ENCODE assay signal across 7 cellular contexts in the genomic region with DNA sequence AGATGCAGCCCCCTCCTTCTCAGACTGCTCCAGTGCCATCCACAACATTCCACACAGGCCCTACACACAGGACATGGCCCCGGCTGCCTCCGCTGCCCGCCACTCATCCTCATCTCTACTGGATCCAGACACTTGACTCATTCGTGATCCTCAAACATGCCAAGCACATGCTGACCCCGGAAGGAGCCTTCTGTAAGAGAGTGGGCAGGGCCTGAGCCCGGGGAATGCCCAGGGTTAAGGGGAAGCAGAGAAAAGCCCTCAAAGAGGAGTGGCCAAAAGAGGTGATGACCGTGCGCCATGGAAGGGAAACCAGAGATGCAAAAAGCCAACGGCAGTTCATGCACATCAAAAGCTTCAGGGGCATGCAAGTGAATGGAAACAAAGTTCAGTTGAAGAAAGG. TPM values are rescaled to one million over a fixed set of nuclear protein-coding genes. Genes with fewer than 3 reads are reported as not detected.
A peak's percentile ranks its signal among the peaks of the same experiment; 100 is the strongest.
DNase-seq lines count a peak whose midpoint lies in the region; ATAC-seq and TF ChIP-seq lines count a peak whose summit lies in the region.

No MANE protein-coding gene starts in this region.

- H3K27ac Mint-ChIP-seq in stimulated activated memory B cell treated with anti-CD40 and anti-IgM and Interleukin-4, amounts not matched to agents 10 μg/mL and 1 μg/mL and 100 μg/mL, for 72 hours = peak overlapping the region; percentile 72

- H3K27me3 Mint-ChIP-seq in stimulated activated memory B cell treated with anti-CD40 and anti-IgM and Interleukin-4, amounts not matched to agents 10 μg/mL and 1 μg/mL and 100 μg/mL, for 72 hours = no peaks in the 10 kb centered on the region

- DNase-seq in activated naive CD4-positive, alpha-beta T cell treated with anti-CD3 and anti-CD28 coated beads, Interleukin-2, amount 50 U/mL, for 16 hours = peak; percentile 28
- DNase-seq in BE2C = no peak
- DNase-seq in GDM1 (lab: John Stamatoyannopoulos, UW) = no peak
- DNase-seq in HCEC 1CT = no peak

- no peaks in the 10 kb centered on the region for H3K36me3 ChIP-seq in BE2C

- peaks cover 97% of the 10 kb centered on the region for H3K36me3 Mint-ChIP-seq in stimulated activated memory B cell treated with anti-CD40 and anti-IgM and Interleukin-4, amounts not matched to agents 10 μg/mL and 1 μg/mL and 100 μg/mL, for 72 hours

- no peaks in the 10 kb centered on the region for H3K27me3 ChIP-seq in BE2C

- peaks cover 8% of the 10 kb centered on the region for H3K9me3 Mint-ChIP-seq in stimulated activated memory B cell treated with anti-CD40 and anti-IgM and Interleukin-4, amounts not matched to agents 10 μg/mL and 1 μg/mL and 100 μg/mL, for 72 hours

- no peak overlapping the region for H3K4me3 ChIP-seq in BE2C (ENCODE audit: low read depth, low read length)

- TF ChIP-seq CTCF in BE2C (IDR thresholded peaks at IDR 0.05; ENCODE audit: low read depth, low read length) = no peak

- ATAC-seq in GM19395 (IDR thresholded peaks at IDR 0.05; ENCODE audit: unreplicated experiment) = peak; percentile 85
- peak; percentile 87 for ATAC-seq in HG03280 (IDR thresholded peaks at IDR 0.05; ENCODE audit: unreplicated experiment)
- peak; percentile 94 for ATAC-seq in stimulated activated memory B cell treated with anti-CD40 and anti-IgM and Interleukin-4, amounts not matched to agents 10 μg/mL and 1 μg/mL and 100 μg/mL, for 72 hours

- H3K9me3 ChIP-seq in BE2C = no peaks in the 10 kb centered on the region

- peak overlapping the region; percentile 51 for H3K4me3 Mint-ChIP-seq in stimulated activated memory B cell treated with anti-CD40 and anti-IgM and Interleukin-4, amounts not matched to agents 10 μg/mL and 1 μg/mL and 100 μg/mL, for 72 hours

- peaks cover 61% of the 10 kb centered on the region for H3K4me1 Mint-ChIP-seq in stimulated activated memory B cell treated with anti-CD40 and anti-IgM and Interleukin-4, amounts not matched to agents 10 μg/mL and 1 μg/mL and 100 μg/mL, for 72 hours

- peaks cover under 1% of the 10 kb centered on the region for H3K4me1 ChIP-seq in BE2C

RNA-seq across cellular contexts. Expression of gene RFTN1, which starts 46.1 kb away (rescaled TPM):
- polyA plus RNA-seq in BE2C (2012; ENCODE audit: insufficient read depth, insufficient read length, low read depth) = 1.3 TPM
